Comparison of ENCODE assay signal across 13 cellular contexts in the genomic region with DNA sequence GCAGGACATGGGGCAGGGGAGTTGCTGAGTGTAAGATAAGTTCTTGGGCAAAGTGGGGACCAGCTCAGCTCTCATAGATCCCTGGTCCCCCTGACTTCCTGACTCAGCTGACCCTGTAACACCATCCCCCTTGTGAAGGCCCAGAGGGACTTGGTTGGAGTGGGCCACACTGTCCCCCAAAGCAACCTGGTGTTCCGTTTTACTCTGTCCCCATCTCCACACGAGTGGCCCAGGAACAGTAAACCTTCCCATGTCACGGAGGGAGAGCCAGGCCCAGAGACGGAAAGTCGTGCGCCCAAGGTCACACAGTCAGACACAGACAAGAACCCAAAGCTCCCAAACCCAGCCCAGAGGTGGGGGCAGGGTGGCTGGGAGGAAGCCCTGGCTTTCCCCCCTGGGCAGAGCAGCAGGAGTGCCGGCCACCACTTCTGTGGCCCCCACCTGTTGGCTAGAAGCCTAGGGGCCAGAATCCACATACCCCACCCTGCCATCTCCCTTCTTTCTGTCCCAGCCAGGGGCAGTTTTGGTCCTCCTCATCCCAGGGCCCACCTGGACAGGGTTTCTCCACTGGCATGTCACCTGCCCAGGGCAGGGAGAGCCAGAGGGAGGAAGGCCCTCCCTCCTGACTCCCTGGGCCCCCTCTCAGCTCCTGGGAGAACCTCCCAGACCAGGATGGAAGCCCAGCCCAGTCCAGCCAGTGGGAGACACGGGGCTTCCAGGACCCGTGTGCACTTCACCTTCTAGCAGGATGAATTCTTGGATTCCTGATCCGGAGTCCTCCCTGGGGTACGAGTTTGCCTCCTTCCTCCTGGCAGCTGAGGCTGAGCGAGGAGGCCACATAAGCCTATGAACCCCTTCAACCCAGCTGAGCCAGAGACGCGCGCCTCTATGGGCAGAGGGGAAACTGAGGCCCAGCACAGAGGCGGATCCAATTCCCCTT. TPM values are rescaled to one million over a fixed set of nuclear protein-coding genes. Genes with fewer than 3 reads are reported as not detected.
DNase-seq lines count a peak whose midpoint lies in the region; ATAC-seq and TF ChIP-seq lines count a peak whose summit lies in the region.
"Had no signal": no experiment of that assay in that cellular context is flagged by ENCODE, and none has a peak within 500 bp of the region (broad histone marks: within the 10 kb centered on the region; RNA-seq: fewer than 3 reads in every experiment).

No MANE protein-coding gene starts in this region.

- no peaks in the 10 kb centered on the region for H4K20me1 ChIP-seq in HCT116 (ENCODE audit: insufficient read depth)

- 39 to 48% methylated on average over 13 to 14 of the region's 16 CpGs for WGBS in tibial nerve, 2 donors

- DNase-seq in A673 (ENCODE audit: low spot score) (no peak), HCT116 (ENCODE audit: low read depth, low spot score) (no peak), dorsolateral prefrontal cortex (no peak), tibial nerve (ENCODE audit: low spot score in 2 of 2) (no peak), foreskin melanocyte (no peak), NCI-H128 (lab: John Stamatoyannopoulos, UW; ENCODE audit: unreplicated experiment) (no peak)
- DNase-seq in naive thymus-derived CD4-positive, alpha-beta T cell, result no peak
- DNase-seq: amniotic stem cell, NCI-H524 treated with DMSO at 0.1 percent for 48 hours had no signal

- TF ChIP-seq CTCF in A673 (conservative IDR thresholded peaks at IDR 0.05; ENCODE audit: low read depth, low read length) (no peak), HCT116 (IDR thresholded peaks at IDR 0.05 in 2 of 3, conservative IDR thresholded peaks at IDR 0.05 in 1 of 3; ENCODE audit: borderline replicate concordance in 1 of 3, insufficient read depth in 1 of 3, low read depth in 2 of 3, low read length in 2 of 3) (no peak), dorsolateral prefrontal cortex (IDR thresholded peaks at IDR 0.05 in 54 of 56, conservative IDR thresholded peaks at IDR 0.05 in 2 of 56; ENCODE audit: low read depth in 1 of 56, partially characterized antibody in 56 of 56) (no peak), tibial nerve (IDR thresholded peaks at IDR 0.05) (no peak)

- TF ChIP-seq POLR2A in HCT116 (IDR thresholded peaks at IDR 0.05; ENCODE audit: borderline replicate concordance, extremely low read depth, insufficient read depth, insufficient read length), result no peak
- TF ChIP-seq POLR2A in tibial nerve (IDR thresholded peaks at IDR 0.05), result no peak

- peaks cover 50 to 63% (median 55%) of the 10 kb centered on the region in 5 donors for H3K27me3 Mint-ChIP-seq in naive thymus-derived CD4-positive, alpha-beta T cell

- H3K9me3 ChIP-seq in A673 (ENCODE audit: low read depth, low read length, poor library complexity, severe bottlenecking) (no peaks in the 10 kb centered on the region), HCT116 (ENCODE audit: control insufficient read depth in 1 of 2, insufficient read depth in 1 of 2, low read depth in 1 of 2, low read length in 2 of 2) (no peaks in the 10 kb centered on the region), tibial nerve (peaks cover 0 to 2% (median 0%) of the 10 kb centered on the region in 4 donors)
- H3K9me3 ChIP-seq in naive thymus-derived CD4-positive, alpha-beta T cell (ENCODE audit: control insufficient read depth in 2 of 3, low read length in 3 of 3), result peaks cover 0 to under 1% (median 0%) of the 10 kb centered on the region in 3 experiments
- H3K9me3 ChIP-seq: neutrophil, vagina had no signal

- peak overlapping the region; percentile 80 for H3K9ac ChIP-seq in HCT116 (ENCODE audit: low read length)

- peak overlapping the region in 6 of 10 donors; percentile 29 to 56 (median 46) for H3K4me3 Mint-ChIP-seq in naive thymus-derived CD4-positive, alpha-beta T cell

- H3K27me3 ChIP-seq in A673 (replicated peaks; ENCODE audit: insufficient read depth, low read depth, low read length, poor library complexity) (peaks cover 8% of the 10 kb centered on the region), HCT116 (ENCODE audit: insufficient read depth, low read length) (no peaks in the 10 kb centered on the region), dorsolateral prefrontal cortex (peaks cover 0 to 29% (median 10%) of the 10 kb centered on the region in 45 donors), tibial nerve (peaks cover 0 to 86% of the 10 kb centered on the region in 2 donors)
- peaks cover 0 to 15% of the 10 kb centered on the region in 2 donors for H3K27me3 ChIP-seq in naive thymus-derived CD4-positive, alpha-beta T cell (ENCODE audit: control insufficient read depth in 2 of 2, insufficient read depth in 2 of 2, low read length in 2 of 2)
- H3K27me3 ChIP-seq: vagina had no signal

- POLR2A ChIA-PET in A673 (lab: Charles Lee; ENCODE audit: low non-redundant PET), result no interaction called here
- POLR2A ChIA-PET in HCT116 (lab: Charles Lee), result interaction anchor here (0.6 to 2.7 kb wide), 4 partner anchors 10 to 25 kb away, joined by 3 to 8 read pairs (median 4); partner anchors contain the start of gene MLXIPL
- POLR2A ChIA-PET in naive thymus-derived CD4-positive, alpha-beta T cell (lab: Charles Lee), result interaction anchor here (0.7 kb wide), 1 partner anchor 11 kb away, joined by 4 read pairs; no protein-coding TSS in a partner anchor

- no peak for TF ChIP-seq RAD21 in HCT116 (IDR thresholded peaks at IDR 0.05; ENCODE audit: low read depth)

- H3K79me2 ChIP-seq in HCT116 (ENCODE audit: insufficient read depth, low read length), result no peaks in the 10 kb centered on the region

- H3K36me3 Mint-ChIP-seq in naive thymus-derived CD4-positive, alpha-beta T cell, result peaks cover 0 to 1% (median under 1%) of the 10 kb centered on the region in 5 donors

- peaks cover 8 to 17% (median 9%) of the 10 kb centered on the region in 7 donors for H3K4me1 Mint-ChIP-seq in naive thymus-derived CD4-positive, alpha-beta T cell

- H3K27ac ChIP-seq in A673 (ENCODE audit: low read depth, low read length, poor library complexity, severe bottlenecking) (no peak overlapping the region), HCT116 (ENCODE audit: low read depth, low read length) (peak overlapping the region; percentile 72), dorsolateral prefrontal cortex (no peak overlapping the region), tibial nerve (no peak overlapping the region)
- no peak overlapping the region for H3K27ac ChIP-seq in naive thymus-derived CD4-positive, alpha-beta T cell (ENCODE audit: low read depth, low read length)
- H3K27ac ChIP-seq: neutrophil, vagina had no signal

- H3K36me3 ChIP-seq in A673 (ENCODE audit: insufficient read depth, low read length, poor library complexity, severe bottlenecking) (no peaks in the 10 kb centered on the region), HCT116 (ENCODE audit: control insufficient read depth in 1 of 2, insufficient read depth in 2 of 2, low read length in 2 of 2) (no peaks in the 10 kb centered on the region), tibial nerve (no peaks in the 10 kb centered on the region)
- no peaks in the 10 kb centered on the region for H3K36me3 ChIP-seq in naive thymus-derived CD4-positive, alpha-beta T cell (ENCODE audit: control insufficient read depth in 2 of 3, insufficient read depth in 3 of 3, low read length in 3 of 3)
- H3K36me3 ChIP-seq: neutrophil, vagina had no signal

- intact Hi-C loops in A673 (cut with micrococcal nuclease; ENCODE audit: unreplicated experiment), result no loop called here
- intact Hi-C loops in HCT116 (cut with micrococcal nuclease), result no loop called here
- intact Hi-C loops in dorsolateral prefrontal cortex (cut with DNase I), result no loop called here
- intact Hi-C loops in naive thymus-derived CD4-positive, alpha-beta T cell (cut with micrococcal nuclease), result no loop called here

- no peak overlapping the region for H3K27ac Mint-ChIP-seq in naive thymus-derived CD4-positive, alpha-beta T cell

- ATAC-seq in HCT116 (peak; percentile 42), HG03571 (IDR thresholded peaks at IDR 0.05; ENCODE audit: unreplicated experiment) (no peak)
- no peak for ATAC-seq in naive thymus-derived CD4-positive, alpha-beta T cell

- H3K4me3 ChIP-seq in A673 (ENCODE audit: low read depth, low read length, poor library complexity, severe bottlenecking) (peak overlapping the region; percentile 62), HCT116 (replicated peaks in 1 of 2; ENCODE audit: low read depth in 1 of 2, low read length in 2 of 2) (peak overlapping the region; percentile 64 to 65), dorsolateral prefrontal cortex (peak overlapping the region in 40 of 59 donors; percentile 29 to 75 (median 60)), tibial nerve (peak overlapping the region in 1 of 4 donors; percentile 50)
- no peak overlapping the region for H3K4me3 ChIP-seq in naive thymus-derived CD4-positive, alpha-beta T cell (ENCODE audit: low read length)

- H3K4me2 ChIP-seq in HCT116 (ENCODE audit: low read length), result peak overlapping the region; percentile 88

- no peaks in the 10 kb centered on the region for H3K9me2 ChIP-seq in HCT116 (ENCODE audit: insufficient read depth)

- BruUV-seq in A673 (replicated peaks; lab: Mats Ljungman, UMichigan) (no TSS peak), HCT116 (replicated peaks; lab: Mats Ljungman, UMichigan) (TSS peak; percentile 66)

- CTCF ChIA-PET in A673 (lab: Charles Lee), result interaction anchor here (1.1 kb wide), 1 partner anchor 79 kb away, joined by 10 read pairs; no protein-coding TSS in a partner anchor
- CTCF ChIA-PET in HCT116 (lab: Charles Lee), result no interaction called here
- CTCF ChIA-PET in naive thymus-derived CD4-positive, alpha-beta T cell (lab: Charles Lee), result no interaction called here

- H2AFZ ChIP-seq in HCT116 (ENCODE audit: low read depth, low read length, poor library complexity, severe bottlenecking), result no peak overlapping the region

- TF ChIP-seq EP300 in tibial nerve (IDR thresholded peaks at IDR 0.05), result no peak

- RAD21 ChIA-PET in HCT116 (lab: Charles Lee; ENCODE audit: low non-redundant PET in 1 of 2, low total read pairs in 2 of 2, uncharacterized antibody in 2 of 2, unreplicated experiment in 2 of 2), result no interaction called here

- H3K9me3 Mint-ChIP-seq in naive thymus-derived CD4-positive, alpha-beta T cell, result peaks cover 0 to 6% (median under 1%) of the 10 kb centered on the region in 11 donors

- peaks cover 10% of the 10 kb centered on the region for H3K4me1 ChIP-seq in A673 (ENCODE audit: insufficient read depth, low read length, poor library complexity, severe bottlenecking)
- peaks cover 13 to 34% of the 10 kb centered on the region in 2 experiments for H3K4me1 ChIP-seq in HCT116 (ENCODE audit: control insufficient read depth in 1 of 2, insufficient read depth in 2 of 2, low read length in 2 of 2)
- H3K4me1 ChIP-seq in naive thymus-derived CD4-positive, alpha-beta T cell (ENCODE audit: control insufficient read depth in 2 of 2, insufficient read depth in 2 of 2, low read length in 2 of 2), result peaks cover 0 to 4% of the 10 kb centered on the region in 2 donors
- H3K4me1 ChIP-seq in tibial nerve, result peaks cover 0 to 12% (median 3%) of the 10 kb centered on the region in 4 donors

RNA-seq across cellular contexts. Expression of gene VPS37D, which starts 20.6 kb away (rescaled TPM):
- total RNA-seq in A673 (2021), result 8.7 and 10.1 TPM in 2 replicates
- 9.5 TPM for total RNA-seq in HCT116 (2021; ENCODE audit: unreplicated experiment)
- 8.2 and 9.2 TPM in 2 replicates for polyA plus RNA-seq in HCT116 (2012)
- total RNA-seq in dorsolateral prefrontal cortex, result 10 to 100 TPM in 58 of 120 experiments, 1 to 10 TPM in 62; 5.8 to 17.7 (median 9.9) TPM
- total RNA-seq in naive thymus-derived CD4-positive, alpha-beta T cell, result under 1 TPM in 3 of 5 experiments, not detected in 2; 0.22 to 0.85 (median 0.44) TPM
- polyA plus RNA-seq in naive thymus-derived CD4-positive, alpha-beta T cell, result not detected
- total RNA-seq in tibial nerve, result 1 to 10 TPM; 1.1 to 4.2 (median 3.4) TPM

RNA-seq across cellular contexts. Expression of gene MLXIPL, which starts 22.7 kb away (rescaled TPM):
- total RNA-seq in A673 (2021), result 17.4 and 20.6 TPM in 2 replicates
- total RNA-seq in HCT116 (2021; ENCODE audit: unreplicated experiment), result 79.4 TPM
- 57.5 and 60.6 TPM in 2 replicates for polyA plus RNA-seq in HCT116 (2012)
- total RNA-seq in dorsolateral prefrontal cortex, result 10 to 100 TPM; 17.3 to 77.2 (median 37.6) TPM
- total RNA-seq in naive thymus-derived CD4-positive, alpha-beta T cell, result not detected
- not detected for polyA plus RNA-seq in naive thymus-derived CD4-positive, alpha-beta T cell
- total RNA-seq in tibial nerve, result 10 to 100 TPM; 16.2 to 83.5 (median 59.6) TPM
- total RNA-seq: fibroblast of villous mesenchyme had no signal

RNA-seq across cellular contexts. Expression of gene DNAJC30, which starts 36.2 kb away (rescaled TPM):
- total RNA-seq in A673 (2021) (11.1 and 11.8 TPM in 2 replicates), HCT116 (2021; ENCODE audit: unreplicated experiment) (8.5 TPM), dorsolateral prefrontal cortex (10 to 100 TPM in 119 of 120 experiments, 1 to 10 TPM in 1; 9.5 to 21.4 (median 15.8) TPM), tibial nerve (1 to 10 TPM; 2.7 to 8.4 (median 6.3) TPM)
- polyA plus RNA-seq in HCT116 (2012), result 3.4 and 5.1 TPM in 2 replicates
- 10 to 100 TPM in 4 of 5 experiments, 1 to 10 TPM in 1; 9.5 to 22.4 (median 13.4) TPM for total RNA-seq in naive thymus-derived CD4-positive, alpha-beta T cell
- 10 to 100 TPM; 11.8 to 12.9 TPM for polyA plus RNA-seq in naive thymus-derived CD4-positive, alpha-beta T cell

RNA-seq across cellular contexts. Expression of gene BUD23, which starts 36.3 kb away (rescaled TPM):
- total RNA-seq in A673 (2021) (133 and 138 TPM in 2 replicates), HCT116 (2021; ENCODE audit: unreplicated experiment) (168 TPM), dorsolateral prefrontal cortex (10 to 100 TPM; 32.0 to 61.9 (median 46.1) TPM), tibial nerve (10 to 100 TPM; 22.5 to 50.6 (median 39.3) TPM)
- polyA plus RNA-seq in HCT116 (2012), result 148 and 164 TPM in 2 replicates
- total RNA-seq in naive thymus-derived CD4-positive, alpha-beta T cell, result 100 to 1,000 TPM in 2 of 5 experiments, 10 to 100 TPM in 3; 50.5 to 107 (median 72.0) TPM
- 100 to 1,000 TPM; 126 to 156 TPM for polyA plus RNA-seq in naive thymus-derived CD4-positive, alpha-beta T cell

Comparison
In these comparisons a context has a peak if more than half of its experiments do, and no peak if none do; other contexts are left out.
1. RNA of gene MLXIPL, which starts 22.7 kb away (total RNA-seq): 79.4 TPM in HCT116 (single experiment), 16.2 to 83.5 TPM in tibial nerve, 17.3 to 77.2 TPM in dorsolateral prefrontal cortex and 17.4 to 20.6 TPM in A673; not detected in naive thymus-derived CD4-positive, alpha-beta T cell; every median in the first group is over 10 times any median in the second.